In the genomic region with DNA sequence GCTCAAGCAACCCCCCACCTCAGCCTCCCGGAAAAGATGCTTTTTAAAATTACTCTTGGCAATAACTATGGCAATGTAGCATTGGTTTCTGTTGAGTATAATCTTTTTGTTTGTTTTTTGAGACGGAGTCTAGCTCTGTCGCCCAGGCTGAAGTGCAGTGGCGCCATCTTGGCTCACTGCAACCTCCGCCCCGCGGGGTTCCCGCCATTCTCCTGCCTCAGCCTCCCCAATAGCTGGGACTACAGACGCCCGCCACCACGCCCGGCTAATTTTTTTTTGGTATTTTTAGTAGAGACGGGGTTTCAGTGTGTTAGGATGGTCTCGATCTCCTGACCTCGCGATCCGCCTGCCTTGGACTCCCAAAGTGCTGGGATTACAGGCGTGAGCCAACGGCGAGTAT, we compare ENCODE assay signal across 7 cellular contexts. TPM values are rescaled to one million over a fixed set of nuclear protein-coding genes. Genes with fewer than 3 reads are reported as not detected.
DNase-seq lines count a peak whose midpoint lies in the region; ATAC-seq, FAIRE-seq and TF ChIP-seq lines count a peak whose summit lies in the region.
"Not testable (repeated sequence)": the region's sequence is repeated elsewhere in the genome, so short reads cannot be mapped to it uniquely, and the experiment has no call there.

No MANE protein-coding gene starts in this region.

- not testable (repeated sequence) for BruUV-seq in GM12878 (replicated peaks; lab: Mats Ljungman, UMichigan)

- TF ChIP-seq POLR2A in GM12878 (IDR thresholded peaks at IDR 0.05; ENCODE audit: low read depth, low read length) = not testable (repeated sequence)

- H3K27ac ChIP-seq in VCaP = peak overlapping the region; percentile 88
- not testable (repeated sequence) for H3K27ac ChIP-seq in GM12878 (ENCODE audit: control insufficient read depth, insufficient read depth); mesodermal cell (ENCODE audit: low read depth, low read length, severe bottlenecking)

- RAD21 ChIA-PET in GM12878 (lab: Charles Lee; ENCODE audit: unreplicated experiment) = interaction anchor here (1.3 to 2.3 kb wide), 6 partner anchors 8 to 75 kb away, joined by 3 to 12 read pairs (median 7); partner anchors contain the start of gene NUDT9

- WGBS in GM12878 (ENCODE audit: insufficient coverage, insufficient replicate concordance, low lambda C conversion rate, missing lambda C conversion rate) = 96% methylated on average over 20 of the region's 20 CpGs
- 94 to 96% methylated on average over 10 of the region's 20 CpGs for WGBS in mesodermal cell (ENCODE audit: insufficient coverage in 2 of 2), 2 experiments

- peak overlapping the region; percentile 87 for H3K4me3 ChIP-seq in GM12865 (ENCODE audit: low read depth, low read length)
- H3K4me3 ChIP-seq in GM12878 = peak overlapping the region; percentile 83
- H3K4me3 ChIP-seq in fibroblast of villous mesenchyme (ENCODE audit: low read depth, low read length) = peak overlapping the region; percentile 88
- H3K4me3 ChIP-seq in mesodermal cell (ENCODE audit: extremely low read depth, insufficient read depth, low read length, poor library complexity, severe bottlenecking) = peak overlapping the region; percentile 65
- H3K4me3 ChIP-seq in skeletal muscle cell (ENCODE audit: low read depth, low read length) = peak overlapping the region; percentile 69

- H3K4me1 ChIP-seq in GM12878 (ENCODE audit: control insufficient read depth, insufficient read depth, low read length); mesodermal cell (ENCODE audit: control insufficient read depth, insufficient read depth, low read length, poor library complexity, severe bottlenecking): not testable (repeated sequence)

- ATAC-seq in GM12878 = not testable (repeated sequence)

- H3K9me3 ChIP-seq in GM12878 (replicated peaks; ENCODE audit: control insufficient read depth, insufficient read depth, low read length); mesodermal cell (ENCODE audit: control insufficient read depth, low read length): not testable (repeated sequence)

- H3K79me2 ChIP-seq in GM12878 (ENCODE audit: control insufficient read depth, insufficient read depth, low read length) = peaks cover 23% of the 10 kb centered on the region

- SMC1A ChIA-PET in GM12878 (lab: Charles Lee; ENCODE audit: uncharacterized antibody, unreplicated experiment) = interaction anchor here (0.9 to 6.8 kb wide), 12 partner anchors 8 to 238 kb away, joined by 3 to 54 read pairs (median 4); partner anchors contain the start of gene NUDT9

- FAIRE-seq in GM12878 (lab: Jason Lieb, UNC) = not testable (repeated sequence)

- CTCF ChIA-PET in GM12878 (lab: Yijun Ruan, JAX) = interaction anchor here (0.6 to 5.2 kb wide), 8 partner anchors 13 to 1275 kb away, joined by 3 to 46 read pairs (median 4); partner anchors contain the start of gene NUDT9

- TF ChIP-seq RAD21 in GM12878 (IDR thresholded peaks at IDR 0.05; ENCODE audit: insufficient read depth, low read depth, low read length) = not testable (repeated sequence)

- TF ChIP-seq CTCF in GM12865 (IDR thresholded peaks at IDR 0.05; ENCODE audit: insufficient read depth, low read depth, low read length, missing control alignments); VCaP (conservative IDR thresholded peaks at IDR 0.05); GM12878 (IDR thresholded peaks at IDR 0.05 in 2 of 3, conservative IDR thresholded peaks at IDR 0.05 in 1 of 3; ENCODE audit: control insufficient read depth in 2 of 3, extremely low read depth in 1 of 3, insufficient read depth in 1 of 3, low read depth in 3 of 3, low read length in 3 of 3); fibroblast of villous mesenchyme (IDR thresholded peaks at IDR 0.05; ENCODE audit: insufficient read depth, low read depth, low read length): not testable (repeated sequence)

- H3K4me2 ChIP-seq in GM12878 (ENCODE audit: control insufficient read depth, insufficient read depth) = peak overlapping the region; percentile 93

- in situ Hi-C loops in GM12878 (cut with MboI) = not testable (repeated sequence)

- H4K20me1 ChIP-seq in GM12878 (ENCODE audit: control insufficient read depth, insufficient read depth) = not testable (repeated sequence)

- not testable (repeated sequence) for H3K27me3 ChIP-seq in GM12878 (replicated peaks in 1 of 2; ENCODE audit: control insufficient read depth in 2 of 2, insufficient read depth in 2 of 2, low read length in 1 of 2)

- not testable (repeated sequence) for H3K36me3 ChIP-seq in GM12878 (ENCODE audit: control insufficient read depth in 2 of 2, insufficient read depth in 2 of 2, low read length in 1 of 2)
- peaks cover 23% of the 10 kb centered on the region for H3K36me3 ChIP-seq in mesodermal cell (ENCODE audit: control insufficient read depth, insufficient read depth, low read length)

- POLR2A ChIA-PET in GM12878 (lab: Charles Lee) = interaction anchor here (0.5 to 2.6 kb wide), 5 partner anchors 8 to 32 kb away, joined by 3 to 18 read pairs (median 5); partner anchors contain the start of gene NUDT9

- H3K9ac ChIP-seq in GM12878 (ENCODE audit: control insufficient read depth, insufficient read depth, low read length) = not testable (repeated sequence)

- H2AFZ ChIP-seq in GM12878 (ENCODE audit: control insufficient read depth, low read depth, low read length) = not testable (repeated sequence)

- DNase-seq in GM12865 (ENCODE audit: low read depth) (peak; percentile 13), NCI-H345 (lab: John Stamatoyannopoulos, UW) (peak; percentile 9)
- not testable (repeated sequence) for DNase-seq in GM12878 (ENCODE audit: low read depth, low spot score); fibroblast of villous mesenchyme (ENCODE audit: low read depth); skeletal muscle cell (ENCODE audit: low read depth)

- intact Hi-C loops in GM12878 (cut with micrococcal nuclease; ENCODE audit: unreplicated experiment) = not testable (repeated sequence)

- not testable (repeated sequence) for TF ChIP-seq EP300 in GM12878 (IDR thresholded peaks at IDR 0.05; ENCODE audit: borderline replicate concordance in 1 of 2, control insufficient read depth in 1 of 2, low read depth in 2 of 2, low read length in 2 of 2)

TF ChIP-seq in GM12878, 131 proteins besides CTCF, POLR2A, EP300 and RAD21 (continues in another document):
- TF ChIP-seq MLLT1 (IDR thresholded peaks at IDR 0.05) = peak; percentile 97

RNA-seq across cellular contexts. Expression of gene HSD17B11, which starts 0.9 kb away (rescaled TPM):
- 22.6 and 23.7 TPM in 2 replicates for total RNA-seq in GM12878 (2013; cell fraction: nucleolus; rRNA removed)
- total RNA-seq in GM12878 (2014; rRNA removed) (12.0 and 18.8 TPM in 2 replicates), GM12878 (2014; rRNA removed; fragmentation: Illumina TruSeq; extraction: Trizol) (22.7 and 23.5 TPM in 2 replicates), GM12878 (2021) (14.2 and 16.8 TPM in 2 replicates), fibroblast of villous mesenchyme (24.2 and 26.3 TPM in 2 replicates)
- polyA plus RNA-seq in GM12878 (2011; ENCODE audit: low read depth) = 18.7 TPM
- polyA plus RNA-seq in GM12878 (2011; rRNA removed) (25.6 and 50.8 TPM in 2 replicates), GM12878 (2014; fragmentation: Illumina TruSeq; extraction: Trizol) (20.8 and 30.3 TPM in 2 replicates), GM12878 (2014; fragmentation: Nextera tagmentation; extraction: Ambion mirVana) (10 to 100 TPM; 24.4 to 29.5 TPM), GM12878 (2014; rRNA removed) (8.3 and 10.3 TPM in 2 replicates), GM12878 (2016; fragmentation: Nextera tagmentation; extraction: Ambion mirVana) (10 to 100 TPM; 13.1 to 14.7 TPM)
- polyA plus RNA-seq in GM12878 (2011; cell fraction: cytosol; rRNA removed) = 7.1 and 10.1 TPM in 2 replicates
- polyA plus RNA-seq in GM12878 (2011; cell fraction: nucleus; rRNA removed) = 6.0 and 7.0 TPM in 2 replicates
- polyA plus RNA-seq in GM12878 (2012) = 16.1 and 20.5 TPM in 2 replicates
- 13.9 and 24.3 TPM in 2 replicates for polyA minus RNA-seq in GM12878 (2011; rRNA and poly(A)+ RNA removed)
- 6.3 and 6.4 TPM in 2 replicates for polyA minus RNA-seq in GM12878 (2011; cell fraction: cytosol; rRNA and poly(A)+ RNA removed)
- 3.9 and 5.5 TPM in 2 replicates for polyA minus RNA-seq in GM12878 (2011; cell fraction: nucleus; rRNA and poly(A)+ RNA removed)
- 67.4 TPM for polyA plus RNA-seq in mesodermal cell (2013, experiment 1 of 2)
- 79.0 TPM for polyA plus RNA-seq in mesodermal cell (2013, experiment 2 of 2)

RNA-seq across cellular contexts. Expression of gene NUDT9, which starts 32.3 kb away (rescaled TPM):
- 15.4 and 17.2 TPM in 2 replicates for total RNA-seq in GM12878 (2013; cell fraction: nucleolus; rRNA removed)
- total RNA-seq in GM12878 (2014; rRNA removed) = 7.2 and 9.0 TPM in 2 replicates
- 13.6 and 14.5 TPM in 2 replicates for total RNA-seq in GM12878 (2014; rRNA removed; fragmentation: Illumina TruSeq; extraction: Trizol)
- 9.8 and 10.7 TPM in 2 replicates for total RNA-seq in GM12878 (2021)
- polyA plus RNA-seq in GM12878 (2011; ENCODE audit: low read depth) = 11.6 TPM
- 18.0 and 20.6 TPM in 2 replicates for polyA plus RNA-seq in GM12878 (2011; rRNA removed)
- 8.6 and 9.0 TPM in 2 replicates for polyA plus RNA-seq in GM12878 (2011; cell fraction: cytosol; rRNA removed)
- 8.8 and 12.6 TPM in 2 replicates for polyA plus RNA-seq in GM12878 (2011; cell fraction: nucleus; rRNA removed)
- polyA plus RNA-seq in GM12878 (2012) = 11.7 and 12.9 TPM in 2 replicates
- polyA plus RNA-seq in GM12878 (2014; fragmentation: Illumina TruSeq; extraction: Trizol) = 16.2 and 22.8 TPM in 2 replicates
- 10 to 100 TPM in 1 of 2 experiments, 1 to 10 TPM in 1; 8.4 to 15.6 TPM for polyA plus RNA-seq in GM12878 (2014; fragmentation: Nextera tagmentation; extraction: Ambion mirVana)
- polyA plus RNA-seq in GM12878 (2014; rRNA removed) = 13.3 and 13.6 TPM in 2 replicates
- 10 to 100 TPM; 25.7 to 28.3 TPM for polyA plus RNA-seq in GM12878 (2016; fragmentation: Nextera tagmentation; extraction: Ambion mirVana)
- polyA minus RNA-seq in GM12878 (2011; rRNA and poly(A)+ RNA removed) = 7.3 and 7.5 TPM in 2 replicates
- 1.5 and 3.3 TPM in 2 replicates for polyA minus RNA-seq in GM12878 (2011; cell fraction: cytosol; rRNA and poly(A)+ RNA removed)
- 6.5 and 19.9 TPM in 2 replicates for polyA minus RNA-seq in GM12878 (2011; cell fraction: nucleus; rRNA and poly(A)+ RNA removed)
- 10.3 and 13.8 TPM in 2 replicates for total RNA-seq in fibroblast of villous mesenchyme
- polyA plus RNA-seq in mesodermal cell (2013, experiment 1 of 2) = 25.7 TPM
- 31.0 TPM for polyA plus RNA-seq in mesodermal cell (2013, experiment 2 of 2)
